1 cellular context compared by ENCODE assay signal in the genomic region with DNA sequence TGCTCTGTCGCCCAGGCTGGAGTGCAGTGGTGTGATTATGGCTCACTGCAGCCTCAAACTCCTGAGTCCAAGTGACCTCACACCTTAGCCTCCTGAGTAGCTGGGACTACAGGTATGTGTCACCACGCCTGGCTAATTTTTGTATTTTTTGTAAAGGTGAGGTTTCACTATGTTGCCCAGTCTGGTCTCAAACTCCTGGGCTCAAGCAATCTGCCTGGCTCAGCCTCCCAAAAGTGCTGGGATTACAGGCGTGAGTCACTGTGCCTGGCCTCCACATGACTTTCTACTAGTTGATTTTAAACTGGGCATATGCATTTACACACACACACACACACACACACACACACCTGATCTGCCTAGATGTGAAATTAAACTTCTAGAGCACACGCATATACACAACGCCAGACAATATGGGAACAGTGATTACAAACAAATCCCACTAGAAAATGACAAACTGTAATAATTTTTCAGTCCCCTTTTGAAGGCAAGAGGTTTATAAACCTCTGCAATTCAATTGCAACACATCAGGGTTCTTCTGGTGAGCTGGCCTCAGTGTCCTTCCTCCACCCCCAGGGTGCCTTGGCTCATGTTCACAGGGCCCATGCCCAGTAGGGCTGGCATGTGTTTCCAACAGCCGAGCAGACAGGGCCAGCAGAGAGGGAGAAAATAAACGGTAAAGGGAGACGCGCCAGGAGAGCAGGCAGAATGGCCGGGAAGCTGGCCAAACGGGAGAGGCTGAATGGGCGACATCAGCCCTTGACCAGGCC.
TF ChIP-seq lines count a peak whose summit lies in the region.

No MANE protein-coding gene starts in this region.

TF ChIP-seq in A549, 52 proteins besides CTCF, POLR2A, EP300 and RAD21 (continued from another document):
- no peak for TF ChIP-seq TP53 (CRISPR knock-in tag; IDR thresholded peaks at IDR 0.05)
- TF ChIP-seq SREBF2 (IDR thresholded peaks at IDR 0.05), result no peak
- TF ChIP-seq FOSB (CRISPR knock-in tag; IDR thresholded peaks at IDR 0.05), result 0 out of 2 replicates have a peak, but pooled peaks have one; percentile 14
- TF ChIP-seq ATOH8 (CRISPR knock-in tag; IDR thresholded peaks at IDR 0.05; ENCODE audit: low read depth), result no peak
- TF ChIP-seq ELK1 (IDR thresholded peaks at IDR 0.05; ENCODE audit: low read depth, low read length), result no peak
- no peak for TF ChIP-seq BHLHE40 (IDR thresholded peaks at IDR 0.05; ENCODE audit: low read depth, low read length)
- TF ChIP-seq, protein P1, sequence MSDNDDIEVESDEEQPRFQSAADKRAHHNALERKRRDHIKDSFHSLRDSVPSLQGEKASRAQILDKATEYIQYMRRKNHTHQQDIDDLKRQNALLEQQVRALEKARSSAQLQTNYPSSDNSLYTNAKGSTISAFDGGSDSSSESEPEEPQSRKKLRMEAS (IDR thresholded peaks at IDR 0.05), result peak; percentile 93
- no peak for TF ChIP-seq RFX5 (IDR thresholded peaks at IDR 0.05)
- TF ChIP-seq FOXS1 (CRISPR knock-in tag; IDR thresholded peaks at IDR 0.05), result 0 out of 2 replicates have a peak, but pooled peaks have one; percentile 38
- TF ChIP-seq HOXB5 (CRISPR knock-in tag; IDR thresholded peaks at IDR 0.05), result 0 out of 2 replicates have a peak, but pooled peaks have one; percentile 66
- no peak for TF ChIP-seq CBX2 (IDR thresholded peaks at IDR 0.05; ENCODE audit: borderline replicate concordance, low read depth)
- no peak for TF ChIP-seq ESRRA (IDR thresholded peaks at IDR 0.05; ENCODE audit: borderline replicate concordance, low read length)
- no peak for TF ChIP-seq HDAC2 (IDR thresholded peaks at IDR 0.05)
- peak; percentile 72; the same call in 1 of the 2 replicates for TF ChIP-seq RARB (CRISPR knock-in tag; IDR thresholded peaks at IDR 0.05)
- TF ChIP-seq, protein P2, sequence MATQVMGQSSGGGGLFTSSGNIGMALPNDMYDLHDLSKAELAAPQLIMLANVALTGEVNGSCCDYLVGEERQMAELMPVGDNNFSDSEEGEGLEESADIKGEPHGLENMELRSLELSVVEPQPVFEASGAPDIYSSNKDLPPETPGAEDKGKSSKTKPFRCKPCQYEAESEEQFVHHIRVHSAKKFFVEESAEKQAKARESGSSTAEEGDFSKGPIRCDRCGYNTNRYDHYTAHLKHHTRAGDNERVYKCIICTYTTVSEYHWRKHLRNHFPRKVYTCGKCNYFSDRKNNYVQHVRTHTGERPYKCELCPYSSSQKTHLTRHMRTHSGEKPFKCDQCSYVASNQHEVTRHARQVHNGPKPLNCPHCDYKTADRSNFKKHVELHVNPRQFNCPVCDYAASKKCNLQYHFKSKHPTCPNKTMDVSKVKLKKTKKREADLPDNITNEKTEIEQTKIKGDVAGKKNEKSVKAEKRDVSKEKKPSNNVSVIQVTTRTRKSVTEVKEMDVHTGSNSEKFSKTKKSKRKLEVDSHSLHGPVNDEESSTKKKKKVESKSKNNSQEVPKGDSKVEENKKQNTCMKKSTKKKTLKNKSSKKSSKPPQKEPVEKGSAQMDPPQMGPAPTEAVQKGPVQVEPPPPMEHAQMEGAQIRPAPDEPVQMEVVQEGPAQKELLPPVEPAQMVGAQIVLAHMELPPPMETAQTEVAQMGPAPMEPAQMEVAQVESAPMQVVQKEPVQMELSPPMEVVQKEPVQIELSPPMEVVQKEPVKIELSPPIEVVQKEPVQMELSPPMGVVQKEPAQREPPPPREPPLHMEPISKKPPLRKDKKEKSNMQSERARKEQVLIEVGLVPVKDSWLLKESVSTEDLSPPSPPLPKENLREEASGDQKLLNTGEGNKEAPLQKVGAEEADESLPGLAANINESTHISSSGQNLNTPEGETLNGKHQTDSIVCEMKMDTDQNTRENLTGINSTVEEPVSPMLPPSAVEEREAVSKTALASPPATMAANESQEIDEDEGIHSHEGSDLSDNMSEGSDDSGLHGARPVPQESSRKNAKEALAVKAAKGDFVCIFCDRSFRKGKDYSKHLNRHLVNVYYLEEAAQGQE (IDR thresholded peaks at IDR 0.05), result no peak
- TF ChIP-seq JUNB (IDR thresholded peaks at IDR 0.05), result peak; percentile 88
- no peak; the same call in 1 of the 2 replicates for TF ChIP-seq CHD4 (IDR thresholded peaks at IDR 0.05; ENCODE audit: borderline replicate concordance)
- TF ChIP-seq GATA3 (IDR thresholded peaks at IDR 0.05; ENCODE audit: borderline replicate concordance), result peak; percentile 79
- TF ChIP-seq MYC (IDR thresholded peaks at IDR 0.05; ENCODE audit: borderline replicate concordance, low read length), result no peak
- no peak for TF ChIP-seq MAZ (IDR thresholded peaks at IDR 0.05; ENCODE audit: borderline replicate concordance, low read depth, low read length)
- no peak for TF ChIP-seq MAFK (IDR thresholded peaks at IDR 0.05; ENCODE audit: partially characterized antibody)
- no peak for TF ChIP-seq NFE2L2 (conservative IDR thresholded peaks at IDR 0.05; ENCODE audit: low read length)
- TF ChIP-seq NR3C1 (IDR thresholded peaks at IDR 0.05), result no peak
- TF ChIP-seq PHF8 (IDR thresholded peaks at IDR 0.05; ENCODE audit: borderline replicate concordance, low read depth), result no peak
- peak; percentile 55; the same call in 1 of the 2 replicates for TF ChIP-seq USF2 (IDR thresholded peaks at IDR 0.05)
- TF ChIP-seq JUN (IDR thresholded peaks at IDR 0.05), result peak; percentile 82 to 83; a peak in 4 of 5 replicates
- no peak for TF ChIP-seq CHD2 (IDR thresholded peaks at IDR 0.05; ENCODE audit: low read length, partially characterized antibody)
- TF ChIP-seq FOSL2 (IDR thresholded peaks at IDR 0.05), result peak; percentile 62
- TF ChIP-seq FOSL2 (CRISPR knock-in tag; IDR thresholded peaks at IDR 0.05), result peak; percentile 85
- no peak for TF ChIP-seq ZSCAN20 (CRISPR knock-in tag; IDR thresholded peaks at IDR 0.05)
- no peak for TF ChIP-seq POLR2AphosphoS2 (conservative IDR thresholded peaks at IDR 0.05; ENCODE audit: low read length)
- no peak for TF ChIP-seq CBX8 (IDR thresholded peaks at IDR 0.05)
- TF ChIP-seq ZFP36 (IDR thresholded peaks at IDR 0.05; ENCODE audit: borderline replicate concordance, partially characterized antibody), result no peak
- 0 out of 2 replicates have a peak, but pooled peaks have one; percentile 69 for TF ChIP-seq EHF (CRISPR knock-in tag; IDR thresholded peaks at IDR 0.05)
- no peak for TF ChIP-seq EHMT2 (IDR thresholded peaks at IDR 0.05; ENCODE audit: low read depth)
- no peak for TF ChIP-seq SMC3 (IDR thresholded peaks at IDR 0.05)
- no peak for TF ChIP-seq ZC3H11A (IDR thresholded peaks at IDR 0.05)
- TF ChIP-seq HOXB13 (CRISPR knock-in tag; IDR thresholded peaks at IDR 0.05; ENCODE audit: low read depth), result peak; percentile 73; the same call in 1 of the 2 replicates
- TF ChIP-seq KDM5A (IDR thresholded peaks at IDR 0.05), result no peak
- TF ChIP-seq RCOR1 (IDR thresholded peaks at IDR 0.05; ENCODE audit: low read depth, low read length), result no peak
- TF ChIP-seq BCL3 (IDR thresholded peaks at IDR 0.05), result no peak; the same call in 2 of the 3 replicates
- TF ChIP-seq, protein P3, sequence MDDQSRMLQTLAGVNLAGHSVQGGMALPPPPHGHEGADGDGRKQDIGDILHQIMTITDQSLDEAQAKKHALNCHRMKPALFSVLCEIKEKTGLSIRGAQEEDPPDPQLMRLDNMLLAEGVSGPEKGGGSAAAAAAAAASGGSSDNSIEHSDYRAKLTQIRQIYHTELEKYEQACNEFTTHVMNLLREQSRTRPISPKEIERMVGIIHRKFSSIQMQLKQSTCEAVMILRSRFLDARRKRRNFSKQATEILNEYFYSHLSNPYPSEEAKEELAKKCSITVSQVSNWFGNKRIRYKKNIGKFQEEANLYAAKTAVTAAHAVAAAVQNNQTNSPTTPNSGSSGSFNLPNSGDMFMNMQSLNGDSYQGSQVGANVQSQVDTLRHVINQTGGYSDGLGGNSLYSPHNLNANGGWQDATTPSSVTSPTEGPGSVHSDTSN (IDR thresholded peaks at IDR 0.05), result 0 out of 2 replicates have a peak, but pooled peaks have one; percentile 22
- TF ChIP-seq, protein P4, sequence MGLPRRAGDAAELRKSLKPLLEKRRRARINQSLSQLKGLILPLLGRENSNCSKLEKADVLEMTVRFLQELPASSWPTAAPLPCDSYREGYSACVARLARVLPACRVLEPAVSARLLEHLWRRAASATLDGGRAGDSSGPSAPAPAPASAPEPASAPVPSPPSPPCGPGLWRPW (IDR thresholded peaks at IDR 0.05), result no peak
- no peak for TF ChIP-seq HEYL (CRISPR knock-in tag; IDR thresholded peaks at IDR 0.05)
TF ChIP-seq in A549: peak in this region for 18.
